Comparison of ENCODE assay signal across 17 cellular contexts in genomic region chr1:163085041-163085903, GRCh38.
A peak's percentile ranks its signal among the peaks of the same experiment; 100 is the strongest.
DNase-seq lines count a peak whose midpoint lies in the region; ATAC-seq and TF ChIP-seq lines count a peak whose summit lies in the region.
"Had no signal": no experiment of that assay in that cellular context is flagged by ENCODE, and none has a peak within 500 bp of the region (broad histone marks: within the 10 kb centered on the region; RNA-seq: fewer than 3 reads in every experiment).

No MANE protein-coding gene starts in this region.

- H3K27me3 ChIP-seq in tibial artery = no peaks in the 10 kb centered on the region

- no peaks in the 10 kb centered on the region for H3K36me3 ChIP-seq in tibial artery

- intact Hi-C loops in tibial artery (cut with DNase I; ENCODE audit: low total_unique reads) = no loop called here

- peak; percentile 13 for DNase-seq in NCI-H748 (lab: John Stamatoyannopoulos, UW; ENCODE audit: unreplicated experiment)
- DNase-seq in NCI-H748 treated with DMSO at 0.1 percent for 48 hours (lab: John Stamatoyannopoulos, UW) = no peak
- DNase-seq in SHP77 (lab: John Stamatoyannopoulos, UW) = peak; percentile 31 to 45
- peak; percentile 80 for DNase-seq in fibroblast of peridontal ligament (ENCODE audit: extremely low read depth)
- peak in 1 of 2 donors; percentile 66 for DNase-seq in tibial artery
- DNase-seq in putamen (ENCODE audit: low spot score) = no peak
- no peak for DNase-seq in D341Med (ENCODE audit: low spot score)
- DNase-seq: activated gamma-delta T cell treated with Interleukin-2 at 50 U/mL for 16 hours; effector memory CD8-positive, alpha-beta T cell; glutamatergic neuron; islet precursor cell; occipital lobe; small intestine; stimulated activated naive CD4-positive, alpha-beta T cell treated with Interleukin-2 at 50 U/mL for 16 hours had no signal

- no peak for TF ChIP-seq CTCF in tibial artery (IDR thresholded peaks at IDR 0.05)

- H3K27ac ChIP-seq in tibial artery = peak overlapping the region; percentile 72
- H3K27ac ChIP-seq: SK-N-MC had no signal

- no peak overlapping the region for H3K4me3 ChIP-seq in tibial artery
- H3K4me3 ChIP-seq: SK-N-MC had no signal

- H3K9me3 ChIP-seq in tibial artery = no peaks in the 10 kb centered on the region

- H3K4me1 ChIP-seq in tibial artery = peaks cover 0 to 46% (median 23%) of the 10 kb centered on the region in 4 donors

- no peak for ATAC-seq in HG03139 (IDR thresholded peaks at IDR 0.05; ENCODE audit: unreplicated experiment)
- ATAC-seq: effector memory CD8-positive, alpha-beta T cell; HCT116 had no signal

Comparison
In these comparisons a context has a peak if more than half of its experiments do, and no peak if none do; other contexts are left out.
1. DNase-seq: peak in NCI-H748 (single experiment), SHP77 (2 of 2) and fibroblast of peridontal ligament (single experiment); none in NCI-H748 treated with DMSO at 0.1 percent for 48 hours (single experiment), putamen (single experiment) and D341Med (single experiment).